ENCODE assay signal across 8 cellular contexts in the genomic region with DNA sequence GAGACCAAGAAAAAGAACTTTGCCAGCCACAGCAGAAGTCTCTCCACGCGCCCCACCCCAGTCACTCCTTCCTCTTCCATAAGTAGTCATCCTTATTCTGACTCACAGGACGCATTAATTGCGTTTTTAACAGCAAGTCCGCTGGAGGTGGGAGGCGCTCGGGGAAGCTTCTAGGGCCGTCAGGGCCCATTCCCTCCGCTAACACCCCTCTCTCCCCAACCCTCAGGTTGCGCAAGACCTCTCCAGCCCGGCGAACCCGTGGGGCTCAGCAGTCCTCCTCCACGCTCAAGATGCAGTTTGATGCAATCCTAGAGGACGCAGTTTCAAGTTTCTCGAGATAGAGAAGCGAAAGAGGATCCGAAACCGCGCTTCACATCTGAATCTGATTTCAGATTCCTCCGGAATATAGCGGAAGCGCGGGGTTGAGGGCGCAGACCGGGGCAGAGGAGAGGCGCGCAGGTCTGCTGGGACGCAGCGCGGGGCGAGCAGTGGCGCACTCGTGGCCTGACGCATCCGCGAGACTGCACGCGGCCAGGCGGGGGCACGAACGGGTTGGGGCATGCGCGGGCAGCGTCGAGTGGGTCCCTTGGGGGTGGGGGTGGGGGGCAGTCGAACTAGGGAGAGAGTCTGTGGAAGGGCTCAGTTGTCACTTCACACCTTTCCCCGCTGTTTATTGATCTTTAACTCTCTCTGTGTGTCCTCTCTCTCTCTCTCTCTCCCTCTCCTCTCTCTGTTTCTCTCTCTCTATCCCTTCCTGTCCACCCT. TPM values are rescaled to one million over a fixed set of nuclear protein-coding genes. Genes with fewer than 3 reads are reported as not detected.
A peak's percentile ranks its signal among the peaks of the same experiment; 100 is the strongest.
DNase-seq lines count a peak whose midpoint lies in the region; ATAC-seq and TF ChIP-seq lines count a peak whose summit lies in the region.

No MANE protein-coding gene starts in this region.

- intact Hi-C loops in lower leg skin (cut with DNase I; ENCODE audit: low total_unique reads), result no loop called here

- no peak for TF ChIP-seq CTCF in lower leg skin (IDR thresholded peaks at IDR 0.05)

- peak overlapping the region; percentile 76 for H3K4me3 Mint-ChIP-seq in activated CD4-positive, alpha-beta T cell treated with anti-CD3 and anti-CD28 coated beads, Interleukin-2, amount 10 ng/mL, durations not matched to agents 7 days and 5 days

- H3K9me3 Mint-ChIP-seq in activated CD4-positive, alpha-beta T cell treated with anti-CD3 and anti-CD28 coated beads, Interleukin-2, amount 10 ng/mL, durations not matched to agents 7 days and 5 days, result no peaks in the 10 kb centered on the region

- H3K9me3 ChIP-seq in duodenal mucosa (ENCODE audit: control insufficient read depth in 1 of 2, low read length in 2 of 2), result no peaks in the 10 kb centered on the region

- ATAC-seq in GM18505 (IDR thresholded peaks at IDR 0.05; ENCODE audit: unreplicated experiment), result peak; percentile 85
- peak; percentile 87 for ATAC-seq in HG02884 (IDR thresholded peaks at IDR 0.05; ENCODE audit: unreplicated experiment)

- DNase-seq in ACHN (peak; percentile 90), NCI-H1930 (lab: John Stamatoyannopoulos, UW) (peak; percentile 53 to 58), lower leg skin (ENCODE audit: low spot score in 2 of 2) (peak; percentile 81 to 98)
- DNase-seq in activated CD4-positive, alpha-beta T cell treated with anti-CD3 and anti-CD28 coated beads, Interleukin-2, amount 10 ng/mL, durations not matched to agents 7 days and 5 days, result peak; percentile 69
- DNase-seq in stimulated activated CD4-positive, alpha-beta T cell treated with anti-CD3 and anti-CD28 coated beads, Interleukin-4, amount 100 ng/mL, for 4 hours, result peak; percentile 61 to 66

- H3K27ac ChIP-seq in duodenal mucosa (ENCODE audit: low read depth, low read length), result peak overlapping the region; percentile 41

- TF ChIP-seq POLR2A in GM18505 (IDR thresholded peaks at IDR 0.05; ENCODE audit: borderline replicate concordance, extremely low read depth, insufficient read depth, insufficient read length) (peak; percentile 59), lower leg skin (IDR thresholded peaks at IDR 0.05) (peak in 1 of 2 donors; percentile 5)

- peaks cover 17% of the 10 kb centered on the region for H3K4me1 Mint-ChIP-seq in activated CD4-positive, alpha-beta T cell treated with anti-CD3 and anti-CD28 coated beads, Interleukin-2, amount 10 ng/mL, durations not matched to agents 7 days and 5 days

- 0% methylated on average over 27 to 46 of the region's 48 CpGs for WGBS in lower leg skin, 2 donors

- CTCF ChIA-PET in activated CD4-positive, alpha-beta T cell treated with anti-CD3 and anti-CD28 coated beads, Interleukin-2, amount 10 ng/mL, durations not matched to agents 7 days and 5 days (lab: Charles Lee), result interaction anchor here (0.6 to 0.7 kb wide), 2 partner anchors 179 to 206 kb away, joined by 3 read pairs; no protein-coding TSS in a partner anchor

- POLR2A ChIA-PET in activated CD4-positive, alpha-beta T cell treated with anti-CD3 and anti-CD28 coated beads, Interleukin-2, amount 10 ng/mL, durations not matched to agents 7 days and 5 days (lab: Charles Lee), result no interaction called here

- H3K4me1 ChIP-seq in duodenal mucosa (ENCODE audit: control insufficient read depth in 1 of 2, insufficient read depth in 2 of 2, low read length in 2 of 2), result peaks cover 6% of the 10 kb centered on the region in 2 donors

- H3K4me3 ChIP-seq in duodenal mucosa (ENCODE audit: low read depth in 1 of 2, low read length in 2 of 2) (peak overlapping the region; percentile 58 to 70), lower leg skin (ENCODE audit: low read depth, poor library complexity, severe bottlenecking) (peak overlapping the region; percentile 29)

- in situ Hi-C loops in ACHN (cut with HindIII; ENCODE audit: low pct_ligation_motif_present, low pct_unique_long_range_greater_than_20kb, low sequenced_read_pairs), result no loop called here

- no peaks in the 10 kb centered on the region for H3K36me3 ChIP-seq in duodenal mucosa (ENCODE audit: control insufficient read depth in 1 of 2, insufficient read depth in 2 of 2, low read length in 2 of 2)

- peak overlapping the region; percentile 83 for H3K27ac Mint-ChIP-seq in activated CD4-positive, alpha-beta T cell treated with anti-CD3 and anti-CD28 coated beads, Interleukin-2, amount 10 ng/mL, durations not matched to agents 7 days and 5 days

- H3K27me3 ChIP-seq in duodenal mucosa (ENCODE audit: control insufficient read depth in 1 of 2, insufficient read depth in 2 of 2, low read length in 2 of 2), result no peaks in the 10 kb centered on the region

- peaks cover 14% of the 10 kb centered on the region for H3K27me3 Mint-ChIP-seq in activated CD4-positive, alpha-beta T cell treated with anti-CD3 and anti-CD28 coated beads, Interleukin-2, amount 10 ng/mL, durations not matched to agents 7 days and 5 days

- peak overlapping the region; percentile 12 to 60 for H3K9ac ChIP-seq in duodenal mucosa (ENCODE audit: low read depth in 1 of 2, low read length in 2 of 2)

- H3K36me3 Mint-ChIP-seq in activated CD4-positive, alpha-beta T cell treated with anti-CD3 and anti-CD28 coated beads, Interleukin-2, amount 10 ng/mL, durations not matched to agents 7 days and 5 days (ENCODE audit: low read depth), result no peaks in the 10 kb centered on the region

RNA-seq across cellular contexts. Expression of gene PSAP, which starts 37.8 kb away (rescaled TPM):
- total RNA-seq in activated CD4-positive, alpha-beta T cell treated with anti-CD3 and anti-CD28 coated beads, Interleukin-2, amount 10 ng/mL, durations not matched to agents 7 days and 5 days, result 100 to 1,000 TPM; 144 to 153 TPM
- 100 to 1,000 TPM; 425 to 693 (median 495) TPM for total RNA-seq in lower leg skin

Comparison
In these comparisons a context has a peak if more than half of its experiments do, and no peak if none do; other contexts are left out.
1. Peak in every context shown above with its lines: DNase-seq, ATAC-seq, H3K4me3 ChIP-seq and H3K27ac ChIP-seq.